Comparison of ENCODE assay signal across 1 cellular context in genomic region chr6:160790028-160790792, GRCh38.
TF ChIP-seq lines count a peak whose summit lies in the region.

No MANE protein-coding gene starts in this region.

TF ChIP-seq in HepG2, 621 proteins besides CTCF, POLR2A, EP300 and RAD21 (continued from another document):
- no peak for TF ChIP-seq ZNF646 (CRISPR knock-in tag; IDR thresholded peaks at IDR 0.05)
- TF ChIP-seq ETV5 (CRISPR knock-in tag; IDR thresholded peaks at IDR 0.05; ENCODE audit: borderline replicate concordance) = no peak
- TF ChIP-seq NFATC3 (CRISPR knock-in tag; IDR thresholded peaks at IDR 0.05) = no peak
- no peak for TF ChIP-seq MTA3 (CRISPR knock-in tag; IDR thresholded peaks at IDR 0.05)
- no peak for TF ChIP-seq IKZF5 (CRISPR knock-in tag; IDR thresholded peaks at IDR 0.05)
- no peak for TF ChIP-seq ZNF33B (CRISPR knock-in tag; IDR thresholded peaks at IDR 0.05)
- no peak for TF ChIP-seq CAMTA2 (CRISPR knock-in tag; IDR thresholded peaks at IDR 0.05; ENCODE audit: borderline replicate concordance)
- TF ChIP-seq NR1H2 (CRISPR knock-in tag; IDR thresholded peaks at IDR 0.05; ENCODE audit: borderline replicate concordance, low read depth) = no peak
- no peak for TF ChIP-seq ZNF512 (CRISPR knock-in tag; IDR thresholded peaks at IDR 0.05)
- TF ChIP-seq SMC3 (IDR thresholded peaks at IDR 0.05; ENCODE audit: low read length) = no peak
- TF ChIP-seq ZNF383 (CRISPR knock-in tag; IDR thresholded peaks at IDR 0.05; ENCODE audit: borderline replicate concordance) = no peak
- TF ChIP-seq ZNF276 (CRISPR knock-in tag; IDR thresholded peaks at IDR 0.05; ENCODE audit: low read depth) = no peak
- no peak for TF ChIP-seq EEA1 (CRISPR knock-in tag; IDR thresholded peaks at IDR 0.05; ENCODE audit: borderline replicate concordance)
